In genomic region chr14:68795602-68796417, GRCh38 we compare ENCODE assay signal across 1 cellular context.
A peak's percentile ranks its signal among the peaks of the same experiment; 100 is the strongest.
TF ChIP-seq lines count a peak whose summit lies in the region.

No MANE protein-coding gene starts in this region.

TF ChIP-seq in HepG2, 621 proteins besides CTCF, POLR2A, EP300 and RAD21 (continued from another document and continues in another):
- TF ChIP-seq AKNA (CRISPR knock-in tag; IDR thresholded peaks at IDR 0.05; ENCODE audit: borderline replicate concordance): no peak
- no peak for TF ChIP-seq PAWR (CRISPR knock-in tag; IDR thresholded peaks at IDR 0.05; ENCODE audit: borderline replicate concordance)
- peak; percentile 88 for TF ChIP-seq ZFY (CRISPR knock-in tag; IDR thresholded peaks at IDR 0.05)
- TF ChIP-seq LRRFIP1 (CRISPR knock-in tag; conservative IDR thresholded peaks at IDR 0.05): no peak
- TF ChIP-seq MYC (CRISPR knock-in tag; IDR thresholded peaks at IDR 0.05; ENCODE audit: borderline replicate concordance): peak; percentile 76
- TF ChIP-seq ATF3 (CRISPR knock-in tag; IDR thresholded peaks at IDR 0.05): peak; percentile 29; the same call in 1 of the 2 replicates
- TF ChIP-seq ZUFSP (CRISPR knock-in tag; IDR thresholded peaks at IDR 0.05; ENCODE audit: borderline replicate concordance): no peak
- peak; percentile 58; the same call in 1 of the 2 replicates for TF ChIP-seq MED13 (CRISPR knock-in tag; IDR thresholded peaks at IDR 0.05)
- no peak for TF ChIP-seq ZSCAN21 (CRISPR knock-in tag; IDR thresholded peaks at IDR 0.05; ENCODE audit: borderline replicate concordance)
- 0 out of 2 replicates have a peak, but pooled peaks have one; percentile 26 for TF ChIP-seq ZNF782 (CRISPR knock-in tag; IDR thresholded peaks at IDR 0.05; ENCODE audit: borderline replicate concordance)
- TF ChIP-seq DR1 (CRISPR knock-in tag; IDR thresholded peaks at IDR 0.05): peak; percentile 56
- TF ChIP-seq ISX (CRISPR knock-in tag; conservative IDR thresholded peaks at IDR 0.05): no peak
- no peak for TF ChIP-seq NR1H2 (CRISPR knock-in tag; IDR thresholded peaks at IDR 0.05; ENCODE audit: borderline replicate concordance, low read depth)
- no peak for TF ChIP-seq MLLT10 (CRISPR knock-in tag; IDR thresholded peaks at IDR 0.05)
- TF ChIP-seq RXRA (CRISPR knock-in tag; IDR thresholded peaks at IDR 0.05): peak; percentile 83; the same call in 1 of the 2 replicates
- peak; percentile 57; the same call in 1 of the 2 replicates for TF ChIP-seq ATF7-NPFF (CRISPR knock-in tag; IDR thresholded peaks at IDR 0.05; ENCODE audit: low read depth)
- TF ChIP-seq ZNF652 (CRISPR knock-in tag; IDR thresholded peaks at IDR 0.05; ENCODE audit: borderline replicate concordance, low read depth): peak; percentile 92
- peak; percentile 53; the same call in 1 of the 2 replicates for TF ChIP-seq ZNF605 (CRISPR knock-in tag; IDR thresholded peaks at IDR 0.05)
- peak; percentile 71 for TF ChIP-seq HNRNPK (IDR thresholded peaks at IDR 0.05; ENCODE audit: low read depth, low read length, poor library complexity, severe bottlenecking)
- no peak for TF ChIP-seq MIER2 (CRISPR knock-in tag; IDR thresholded peaks at IDR 0.05)
- no peak for TF ChIP-seq TMF1 (CRISPR knock-in tag; IDR thresholded peaks at IDR 0.05; ENCODE audit: low read depth)
- peak; percentile 49; the same call in 1 of the 2 replicates for TF ChIP-seq KLF6 (CRISPR knock-in tag; IDR thresholded peaks at IDR 0.05)
- TF ChIP-seq PREB (CRISPR knock-in tag; IDR thresholded peaks at IDR 0.05): no peak
- no peak for TF ChIP-seq TRIM24 (CRISPR knock-in tag; IDR thresholded peaks at IDR 0.05)
- no peak for TF ChIP-seq IKZF1 (IDR thresholded peaks at IDR 0.05)
- TF ChIP-seq GABPA (IDR thresholded peaks at IDR 0.05; ENCODE audit: low read depth, low read length): peak; percentile 47
- peak; percentile 84 for TF ChIP-seq GABPA (CRISPR knock-in tag; IDR thresholded peaks at IDR 0.05; ENCODE audit: low read depth)
- TF ChIP-seq FOXA3 (CRISPR knock-in tag; IDR thresholded peaks at IDR 0.05): no peak
- no peak for TF ChIP-seq CHD4 (IDR thresholded peaks at IDR 0.05; ENCODE audit: borderline replicate concordance, low read length)
- TF ChIP-seq ZNF660 (CRISPR knock-in tag; IDR thresholded peaks at IDR 0.05; ENCODE audit: borderline replicate concordance, low read depth): no peak
- TF ChIP-seq ATF2 (CRISPR knock-in tag; IDR thresholded peaks at IDR 0.05): peak; percentile 53
- TF ChIP-seq BCL3 (CRISPR knock-in tag; IDR thresholded peaks at IDR 0.05): peak; percentile 62
- no peak for TF ChIP-seq ZNF367 (CRISPR knock-in tag; IDR thresholded peaks at IDR 0.05; ENCODE audit: borderline replicate concordance)
- no peak for TF ChIP-seq ZNF790 (CRISPR knock-in tag; IDR thresholded peaks at IDR 0.05; ENCODE audit: borderline replicate concordance)
- TF ChIP-seq ZNF740 (CRISPR knock-in tag; IDR thresholded peaks at IDR 0.05): peak; percentile 52; the same call in 1 of the 2 replicates
- TF ChIP-seq ISL2 (CRISPR knock-in tag; IDR thresholded peaks at IDR 0.05): no peak; the same call in 1 of the 2 replicates
- peak; percentile 86 for TF ChIP-seq HDAC1 (CRISPR knock-in tag; IDR thresholded peaks at IDR 0.05)
- TF ChIP-seq NFYB (CRISPR knock-in tag; IDR thresholded peaks at IDR 0.05): peak; percentile 9; the same call in 1 of the 2 replicates
- no peak for TF ChIP-seq ZNF230 (CRISPR knock-in tag; IDR thresholded peaks at IDR 0.05)
- no peak; the same call in 1 of the 2 replicates for TF ChIP-seq SP2 (CRISPR knock-in tag; IDR thresholded peaks at IDR 0.05)
- TF ChIP-seq ZNF362 (CRISPR knock-in tag; IDR thresholded peaks at IDR 0.05; ENCODE audit: borderline replicate concordance): no peak; the same call in 1 of the 2 replicates
- TF ChIP-seq ZNF768 (CRISPR knock-in tag; IDR thresholded peaks at IDR 0.05): peak; percentile 61
- TF ChIP-seq ZNF577 (CRISPR knock-in tag; IDR thresholded peaks at IDR 0.05; ENCODE audit: borderline replicate concordance, low read depth): no peak
- no peak; the same call in 1 of the 2 replicates for TF ChIP-seq ETV6 (CRISPR knock-in tag; conservative IDR thresholded peaks at IDR 0.05)
- TF ChIP-seq ATF7 (IDR thresholded peaks at IDR 0.05): no peak
- TF ChIP-seq ATF7 (CRISPR knock-in tag; IDR thresholded peaks at IDR 0.05): 0 out of 2 replicates have a peak, but pooled peaks have one; percentile 47
- TF ChIP-seq ATM (IDR thresholded peaks at IDR 0.05; ENCODE audit: borderline replicate concordance): no peak
- TF ChIP-seq ATF5 (CRISPR knock-in tag; IDR thresholded peaks at IDR 0.05; ENCODE audit: low read depth): no peak
- TF ChIP-seq ZNF572 (CRISPR knock-in tag; IDR thresholded peaks at IDR 0.05): no peak
- TF ChIP-seq NAIF1 (CRISPR knock-in tag; IDR thresholded peaks at IDR 0.05; ENCODE audit: borderline replicate concordance): no peak
- TF ChIP-seq MXD4 (CRISPR knock-in tag; IDR thresholded peaks at IDR 0.05): peak; percentile 61; the same call in 1 of the 2 replicates
- TF ChIP-seq GRHL1 (CRISPR knock-in tag; conservative IDR thresholded peaks at IDR 0.05): no peak
